ENCODE assay signal across 8 cellular contexts in the genomic region with DNA sequence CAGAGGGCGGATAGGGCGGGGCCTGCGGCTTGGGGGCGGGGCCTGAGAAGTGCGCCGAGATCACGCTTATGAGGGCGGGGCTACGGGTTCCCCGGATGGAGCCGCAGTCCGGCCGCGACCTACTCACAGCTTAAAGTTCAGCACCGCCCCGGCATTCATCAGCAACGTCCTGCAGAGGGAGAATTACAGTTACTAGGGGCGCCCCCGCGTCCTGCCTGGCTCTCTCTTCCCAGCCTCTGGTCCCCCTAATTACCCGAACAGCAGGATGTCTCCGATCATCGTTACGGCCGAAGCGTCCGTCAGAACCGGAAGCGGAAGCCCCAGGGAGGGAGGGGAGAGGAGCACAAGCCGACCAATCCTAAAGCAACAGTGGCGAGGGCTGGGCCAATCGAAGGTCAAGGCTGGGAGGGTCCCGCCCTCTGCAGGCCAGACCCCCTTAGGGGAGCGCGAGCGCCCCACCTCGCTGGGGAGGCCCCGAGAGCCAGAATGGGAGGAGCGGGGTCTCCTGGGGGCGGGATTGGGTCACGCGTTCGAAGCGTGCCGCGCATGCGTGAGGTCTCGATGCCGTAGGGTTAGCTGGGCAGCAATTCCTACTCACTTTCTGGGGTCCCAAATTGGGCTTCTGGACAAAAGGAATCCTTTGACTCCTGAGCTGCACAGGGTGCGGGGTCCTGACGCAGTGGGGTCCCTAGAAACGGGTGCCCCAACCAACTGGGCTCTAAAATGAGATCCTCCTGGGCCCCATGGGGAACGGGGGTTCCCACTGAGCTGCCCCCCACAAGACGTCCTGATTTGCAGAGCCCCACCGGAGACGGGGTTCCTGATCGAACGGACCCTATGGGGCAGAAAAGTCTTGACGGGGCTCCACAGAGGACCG. TPM values are rescaled to one million over a fixed set of nuclear protein-coding genes. Genes with fewer than 3 reads are reported as not detected.
A peak's percentile ranks its signal among the peaks of the same experiment; 100 is the strongest.
DNase-seq lines count a peak whose midpoint lies in the region; ATAC-seq and TF ChIP-seq lines count a peak whose summit lies in the region.

SMIM7 (minus strand) TSS at position 313 of the 877 bp plus-strand sequence; CDS start at position 279, 34 bp downstream.

- peaks cover 19% of the 10 kb centered on the region for H3K36me3 ChIP-seq in IMR-90 (ENCODE audit: control insufficient read depth, insufficient read depth, low read length)

- H2AFZ ChIP-seq in IMR-90 (replicated peaks; ENCODE audit: low read length, poor library complexity), result peak within 1 kb of the TSS; percentile 97

- TF ChIP-seq RAD21 in IMR-90 (IDR thresholded peaks at IDR 0.05; ENCODE audit: low read length), result no peak

- DNase-seq in DMS114 treated with DMSO at 0.1 percent for 48 hours (lab: John Stamatoyannopoulos, UW; ENCODE audit: unreplicated experiment), result peak; percentile 98
- peak; percentile 98 for DNase-seq in IMR-90
- DNase-seq in OCI-M1 (lab: John Stamatoyannopoulos, UW), result peak; percentile 100
- DNase-seq in activated T-cell treated with anti-CD3 and anti-CD28 coated beads for 24 hours (ENCODE audit: low read depth), result peak; percentile 98
- peak; percentile 96 for DNase-seq in epidermal melanocyte (ENCODE audit: insufficient read length, low spot score)
- DNase-seq in middle frontal gyrus (ENCODE audit: extremely low spot score, low spot score), result peak; percentile 97
- peak; percentile 97 for DNase-seq in stimulated activated CD8-positive, alpha-beta memory T cell treated with anti-CD3 and anti-CD28 coated beads, Interleukin-2, amount 100 ng/mL, for 48 hours (ENCODE audit: low read depth in 2 of 2)

- POLR2A ChIA-PET in IMR-90 (lab: Charles Lee; ENCODE audit: unreplicated experiment), result interaction anchor here (0.6 to 1.1 kb wide), 2 partner anchors 32 to 191 kb away, joined by 5 read pairs; partner anchors contain the start of gene MED26

- peak within 1 kb of the TSS; percentile 95 for H3K14ac ChIP-seq in IMR-90 (replicated peaks; ENCODE audit: low read depth, low read length)

- H3K4me1 ChIP-seq in IMR-90 (ENCODE audit: control insufficient read depth, insufficient read depth, low read length), result no peaks in the 10 kb centered on the region

- peak within 1 kb of the TSS; percentile 75 to 94 for H4K8ac ChIP-seq in IMR-90 (ENCODE audit: low read depth in 2 of 2, low read length in 2 of 2)

- peak within 1 kb of the TSS; percentile 93 for H4K91ac ChIP-seq in IMR-90 (ENCODE audit: insufficient read depth, low read depth, low read length)

- H3K4ac ChIP-seq in IMR-90 (ENCODE audit: low read depth, low read length), result peak within 1 kb of the TSS; percentile 93

- peak within 1 kb of the TSS; percentile 96 for H3K56ac ChIP-seq in IMR-90 (ENCODE audit: extremely low read depth, insufficient read depth, low read length)

- CTCF ChIA-PET in IMR-90 (lab: Yijun Ruan, JAX), result no interaction called here

- intact Hi-C loops in IMR-90 (cut with micrococcal nuclease), result no loop called here

- no peak within 1 kb of the TSS for H2BK15ac ChIP-seq in IMR-90 (ENCODE audit: low read depth, low read length)

- H2BK20ac ChIP-seq in IMR-90 (ENCODE audit: low read depth, low read length), result no peak within 1 kb of the TSS

- WGBS in IMR-90 (ENCODE audit: extremely low coverage in 2 of 2, insufficient read length in 1 of 2), 2 experiments, result 1% methylated on average over 19 of the region's 60 CpGs; no CpG with 5 or more reads in 1 of the 2 experiments

- H2BK5ac ChIP-seq in IMR-90 (ENCODE audit: low read depth, low read length, poor library complexity, severe bottlenecking), result peak within 1 kb of the TSS; percentile 93

- H3K27ac ChIP-seq in IMR-90 (ENCODE audit: insufficient read depth, low read length), result peak within 1 kb of the TSS; percentile 94

- H2AK9ac ChIP-seq in IMR-90 (replicated peaks; ENCODE audit: low read depth, low read length, poor library complexity), result peak within 1 kb of the TSS; percentile 93

- in situ Hi-C loops in IMR-90 (cut with MboI; ENCODE audit: low sequenced_read_pairs), result no loop called here

- H4K5ac ChIP-seq in IMR-90 (ENCODE audit: low read depth, low read length), result peak within 1 kb of the TSS; percentile 94

- peaks cover 27 to 43% of the 10 kb centered on the region in 2 experiments for H3K79me1 ChIP-seq in IMR-90 (ENCODE audit: low read depth in 1 of 2, low read length in 2 of 2)

- peak within 1 kb of the TSS; percentile 55 for H3K23ac ChIP-seq in IMR-90 (ENCODE audit: low read depth, low read length)

- peak within 1 kb of the TSS; percentile 83 for H3K4me3 ChIP-seq in IMR-90 (ENCODE audit: insufficient read depth, low read depth, low read length)

- no TSS peak for BruUV-seq in IMR-90 (replicated peaks; lab: Mats Ljungman, UMichigan)

- peak within 1 kb of the TSS; percentile 78; the same call in 1 of the 2 replicates for H2BK120ac ChIP-seq in IMR-90 (ENCODE audit: low read depth, low read length)

- no peaks in the 10 kb centered on the region for H3K27me3 ChIP-seq in IMR-90 (ENCODE audit: control insufficient read depth, insufficient read depth, low read length)

- H3K9me3 ChIP-seq in IMR-90 (ENCODE audit: control insufficient read depth, insufficient read depth, low read length), result no peaks in the 10 kb centered on the region

- peaks cover 21% of the 10 kb centered on the region for H3K9me1 ChIP-seq in IMR-90 (ENCODE audit: insufficient read depth, low read length)

- TF ChIP-seq POLR2A in IMR-90 (IDR thresholded peaks at IDR 0.05; ENCODE audit: low read depth, low read length), result peak; percentile 80

- H2AK5ac ChIP-seq in IMR-90 (ENCODE audit: low read depth, low read length), result peak within 1 kb of the TSS; percentile 35; the same call in 1 of the 2 replicates

- TF ChIP-seq CTCF in IMR-90 (conservative IDR thresholded peaks at IDR 0.05; ENCODE audit: low read depth, low read length), result peak; percentile 30

- H4K20me1 ChIP-seq in IMR-90 (ENCODE audit: insufficient read depth, low read length), result peaks cover 38% of the 10 kb centered on the region

- peak within 1 kb of the TSS; percentile 92 for H3K9ac ChIP-seq in IMR-90 (ENCODE audit: low read depth, low read length)

- peak; percentile 82 for ATAC-seq in GM21528 (IDR thresholded peaks at IDR 0.05; ENCODE audit: low FRiP score, unreplicated experiment)
- peak; percentile 98 for ATAC-seq in IMR-90 (ENCODE audit: low read depth)

- dilution Hi-C loops in IMR-90 (cut with HindIII; ENCODE audit: low sequenced_read_pairs, unreplicated experiment), result no loop called here

- H3K18ac ChIP-seq in IMR-90 (ENCODE audit: low read depth, low read length), result peak within 1 kb of the TSS; percentile 93

- peak within 1 kb of the TSS; percentile 91 for H3K4me2 ChIP-seq in IMR-90 (ENCODE audit: low read depth, low read length)

TF ChIP-seq in IMR-90, 13 proteins besides CTCF, POLR2A, EP300 and RAD21:
- TF ChIP-seq MAZ (IDR thresholded peaks at IDR 0.05; ENCODE audit: borderline replicate concordance, low read depth, low read length) (peak; percentile 99), NFE2L2 (IDR thresholded peaks at IDR 0.05; ENCODE audit: low read depth, low read length) (no peak), RCOR1 (IDR thresholded peaks at IDR 0.05; ENCODE audit: insufficient replicate concordance, low read length) (no peak), USF2 (IDR thresholded peaks at IDR 0.05; ENCODE audit: low read depth, low read length) (peak; percentile 53), RFX5 (IDR thresholded peaks at IDR 0.05; ENCODE audit: low read depth, low read length) (no peak), SMC3 (IDR thresholded peaks at IDR 0.05; ENCODE audit: low read depth, low read length) (no peak), FOS (IDR thresholded peaks at IDR 0.05; ENCODE audit: low read depth, low read length) (peak; percentile 42; the same call in 1 of the 2 replicates), BHLHE40 (IDR thresholded peaks at IDR 0.05; ENCODE audit: low read depth, low read length) (peak; percentile 96), CEBPB (IDR thresholded peaks at IDR 0.05; ENCODE audit: low read depth, low read length) (0 out of 2 replicates have a peak, but pooled peaks have one; percentile 1), MAFK (IDR thresholded peaks at IDR 0.05; ENCODE audit: low read depth, low read length) (no peak)
- TF ChIP-seq, protein P1, sequence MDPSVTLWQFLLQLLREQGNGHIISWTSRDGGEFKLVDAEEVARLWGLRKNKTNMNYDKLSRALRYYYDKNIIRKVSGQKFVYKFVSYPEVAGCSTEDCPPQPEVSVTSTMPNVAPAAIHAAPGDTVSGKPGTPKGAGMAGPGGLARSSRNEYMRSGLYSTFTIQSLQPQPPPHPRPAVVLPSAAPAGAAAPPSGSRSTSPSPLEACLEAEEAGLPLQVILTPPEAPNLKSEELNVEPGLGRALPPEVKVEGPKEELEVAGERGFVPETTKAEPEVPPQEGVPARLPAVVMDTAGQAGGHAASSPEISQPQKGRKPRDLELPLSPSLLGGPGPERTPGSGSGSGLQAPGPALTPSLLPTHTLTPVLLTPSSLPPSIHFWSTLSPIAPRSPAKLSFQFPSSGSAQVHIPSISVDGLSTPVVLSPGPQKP (IDR thresholded peaks at IDR 0.05; ENCODE audit: borderline replicate concordance, low read depth, low read length), result 0 out of 2 replicates have a peak, but pooled peaks have one; percentile 43

RNA-seq across cellular contexts. Expression of gene SMIM7, which starts in this region (rescaled TPM):
- 55.7 and 68.6 TPM in 2 replicates for total RNA-seq in IMR-90 (2012; rRNA removed)
- polyA plus RNA-seq in IMR-90 (2012; rRNA removed), result 64.8 and 66.5 TPM in 2 replicates
- 32.4 and 73.7 TPM in 2 replicates for polyA plus RNA-seq in IMR-90 (2012; cell fraction: cytosol; rRNA removed)
- polyA plus RNA-seq in IMR-90 (2012; cell fraction: nucleus; rRNA removed; ENCODE audit: low replicate concordance), result 15.9 and 45.2 TPM in 2 replicates

Comparison
In these comparisons a context has a peak if more than half of its experiments do, and no peak if none do; other contexts are left out.
1. Peak in every context shown above with its lines: DNase-seq, ATAC-seq, H3K4me3 ChIP-seq and H3K27ac ChIP-seq.